In the genomic region with DNA sequence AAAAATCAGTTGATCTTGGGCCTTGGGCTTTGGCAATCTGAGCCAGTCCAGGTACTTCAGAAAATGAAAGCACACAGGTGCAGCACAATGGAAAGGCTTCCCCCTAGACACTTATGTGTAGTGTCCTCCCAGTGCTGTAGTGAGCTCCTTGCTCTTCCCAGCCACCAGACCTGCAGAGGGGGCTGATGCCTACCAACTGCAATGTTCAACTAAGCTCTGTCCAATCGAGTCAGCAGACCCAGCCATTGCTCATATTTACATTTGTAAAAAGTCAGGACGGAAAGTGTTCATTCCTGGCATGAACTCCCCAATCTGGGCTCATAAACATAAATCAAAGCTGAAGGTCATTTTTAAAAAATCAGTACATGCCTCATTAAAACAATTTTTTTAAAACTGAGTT, we compare ENCODE assay signal across 11 cellular contexts.
A peak's percentile ranks its signal among the peaks of the same experiment; 100 is the strongest.
DNase-seq lines count a peak whose midpoint lies in the region; ATAC-seq and TF ChIP-seq lines count a peak whose summit lies in the region.
"Had no signal": no experiment of that assay in that cellular context is flagged by ENCODE, and none has a peak within 500 bp of the region (broad histone marks: within the 10 kb centered on the region; RNA-seq: fewer than 3 reads in every experiment).

No MANE protein-coding gene starts in this region.

- ATAC-seq in naive B cell (ENCODE audit: low read depth in 2 of 2) (no peak), HG03196 (IDR thresholded peaks at IDR 0.05; ENCODE audit: unreplicated experiment) (no peak)

- peaks cover 18 to 34% (median 29%) of the 10 kb centered on the region in 3 donors for H3K4me1 Mint-ChIP-seq in naive B cell
- H3K4me1 Mint-ChIP-seq in activated CD4-positive, alpha-beta T cell treated with anti-CD3 and anti-CD28 coated beads, Interleukin-2, amount 10 ng/mL, durations not matched to agents 24 days and 14 days, result peaks cover 17% of the 10 kb centered on the region

- peak; percentile 58 for TF ChIP-seq CTCF in astrocyte of the spinal cord (IDR thresholded peaks at IDR 0.05; ENCODE audit: low read depth, low read length)

- H3K36me3 Mint-ChIP-seq in naive B cell, result peaks cover 0 to 11% of the 10 kb centered on the region in 2 donors
- peaks cover 3% of the 10 kb centered on the region for H3K36me3 Mint-ChIP-seq in activated CD4-positive, alpha-beta T cell treated with anti-CD3 and anti-CD28 coated beads, Interleukin-2, amount 10 ng/mL, durations not matched to agents 24 days and 14 days (ENCODE audit: low read depth)

- DNase-seq in Caki2 (ENCODE audit: low read depth) (peak; percentile 29), NCI-H2029 treated with DMSO at 0.1 percent for 48 hours (lab: John Stamatoyannopoulos, UW) (peak; percentile 25), astrocyte of the spinal cord (ENCODE audit: low read depth, low spot score) (peak; percentile 85), naive B cell (no peak), hippocampal formation (lab: John Stamatoyannopoulos, UW) (no peak)
- no peak for DNase-seq in activated CD4-positive, alpha-beta T cell treated with anti-CD3 and anti-CD28 coated beads, Interleukin-2, amount 10 ng/mL, durations not matched to agents 24 days and 14 days
- DNase-seq in stimulated activated CD4-positive, alpha-beta T cell treated with anti-CD3 and anti-CD28 coated beads, Interleukin-1b, Interleukin-23, amount 100 ng/mL, for 48 hours, result no peak
- DNase-seq: activated naive CD4-positive, alpha-beta T cell treated with anti-CD3 and anti-CD28 coated beads, Interleukin-2, amount 50 U/mL, for 16 hours; GDM1; occipital lobe had no signal

- peak overlapping the region in 4 of 8 donors; percentile 3 to 80 (median 63) for H3K4me3 Mint-ChIP-seq in naive B cell
- H3K4me3 Mint-ChIP-seq in activated CD4-positive, alpha-beta T cell treated with anti-CD3 and anti-CD28 coated beads, Interleukin-2, amount 10 ng/mL, durations not matched to agents 24 days and 14 days, result no peak overlapping the region

- no peak overlapping the region for H3K4me3 ChIP-seq in astrocyte of the spinal cord (ENCODE audit: low read depth, low read length)

- H3K27me3 Mint-ChIP-seq in naive B cell, result no peaks in the 10 kb centered on the region
- H3K27me3 Mint-ChIP-seq in activated CD4-positive, alpha-beta T cell treated with anti-CD3 and anti-CD28 coated beads, Interleukin-2, amount 10 ng/mL, durations not matched to agents 24 days and 14 days, result peaks cover 13% of the 10 kb centered on the region

- H3K27ac Mint-ChIP-seq in naive B cell, result peak overlapping the region in 4 of 6 donors; percentile 15 to 84 (median 47)
- no peak overlapping the region for H3K27ac Mint-ChIP-seq in activated CD4-positive, alpha-beta T cell treated with anti-CD3 and anti-CD28 coated beads, Interleukin-2, amount 10 ng/mL, durations not matched to agents 24 days and 14 days

- intact Hi-C loops in activated CD4-positive, alpha-beta T cell treated with anti-CD3 and anti-CD28 coated beads, Interleukin-2, amount 10 ng/mL, durations not matched to agents 24 days and 14 days (cut with micrococcal nuclease), result loop anchor here (5.0 kb wide), 2 partner anchors 203 to 503 kb away; no protein-coding TSS in a partner anchor

- in situ Hi-C loops in Caki2 (cut with HindIII; ENCODE audit: low pct_unique_long_range_greater_than_20kb, low sequenced_read_pairs) (no loop called here), astrocyte of the spinal cord (cut with HindIII; ENCODE audit: low sequenced_read_pairs) (no loop called here)

- H3K9me3 Mint-ChIP-seq in naive B cell, result no peaks in the 10 kb centered on the region
- H3K9me3 Mint-ChIP-seq in activated CD4-positive, alpha-beta T cell treated with anti-CD3 and anti-CD28 coated beads, Interleukin-2, amount 10 ng/mL, durations not matched to agents 24 days and 14 days, result no peaks in the 10 kb centered on the region

Comparison
In these comparisons a context has a peak if more than half of its experiments do, and no peak if none do; other contexts are left out.
1. DNase-seq: peak in Caki2 (single experiment), NCI-H2029 treated with DMSO at 0.1 percent for 48 hours (single experiment) and astrocyte of the spinal cord (single experiment); none in naive B cell (single experiment), hippocampal formation (0 of 2), activated CD4-positive, alpha-beta T cell treated with anti-CD3 and anti-CD28 coated beads, Interleukin-2, amount 10 ng/mL, durations not matched to agents 24 days and 14 days (single experiment) and stimulated activated CD4-positive, alpha-beta T cell treated with anti-CD3 and anti-CD28 coated beads, Interleukin-1b, Interleukin-23, amount 100 ng/mL, for 48 hours (single experiment).